8 cellular contexts compared by ENCODE assay signal in the genomic region with DNA sequence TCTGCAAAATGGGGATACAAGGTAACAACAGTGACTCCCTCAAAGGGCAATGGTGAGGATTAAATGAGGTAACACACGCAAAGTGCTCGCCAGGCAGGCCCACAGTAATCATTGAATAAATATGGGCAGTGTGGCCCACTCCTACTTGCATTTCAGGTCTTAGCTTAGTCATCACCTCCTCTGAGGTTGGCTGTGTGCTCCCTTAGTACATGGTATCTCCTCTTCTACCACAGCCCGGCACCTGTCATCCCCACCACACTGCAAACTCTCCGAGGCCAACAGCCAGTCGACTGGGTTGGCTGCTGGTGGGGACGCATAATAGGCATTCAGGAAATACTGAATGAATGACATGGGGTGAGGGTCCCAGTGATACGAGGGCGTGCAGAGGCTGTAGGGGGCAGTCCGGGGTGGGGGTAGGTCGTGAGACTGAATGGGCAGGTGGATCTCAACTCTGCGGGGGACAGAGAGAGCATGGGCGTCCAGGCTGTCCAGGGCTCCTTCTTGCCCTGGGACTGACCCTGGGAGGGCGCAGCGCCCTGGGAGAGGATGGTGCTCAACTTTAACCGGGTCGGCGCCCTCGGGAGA. TPM values are rescaled to one million over a fixed set of nuclear protein-coding genes. Genes with fewer than 3 reads are reported as not detected.
DNase-seq lines count a peak whose midpoint lies in the region; ATAC-seq lines count a peak whose summit lies in the region.
"Had no signal": no experiment of that assay in that cellular context is flagged by ENCODE, and none has a peak within 500 bp of the region (broad histone marks: within the 10 kb centered on the region; RNA-seq: fewer than 3 reads in every experiment).

No MANE protein-coding gene starts in this region.

- DNase-seq in immature natural killer cell (no peak), COR-L47 (lab: John Stamatoyannopoulos, UW) (no peak)

- H3K27ac Mint-ChIP-seq in IgD-negative memory B cell = no peak overlapping the region
- H3K27ac Mint-ChIP-seq in activated naive CD8-positive, alpha-beta T cell = no peak overlapping the region
- no peak overlapping the region for H3K27ac Mint-ChIP-seq in immature natural killer cell
- H3K27ac Mint-ChIP-seq in stimulated activated memory B cell treated with anti-CD40 and anti-IgM and Interleukin-4, amounts not matched to agents 10 μg/mL and 1 μg/mL and 100 μg/mL, for 72 hours = peak overlapping the region; percentile 58
- H3K27ac Mint-ChIP-seq: natural killer cell treated with Interleukin-12 subunit alpha and Interleukin-12 subunit beta and Interleukin-15 and Interleukin-18, amount 100 ng/mL, for 72 hours had no signal

- H3K4me1 Mint-ChIP-seq in IgD-negative memory B cell (peaks cover 15 to 27% (median 21%) of the 10 kb centered on the region in 3 donors), immature natural killer cell (peaks cover 5 to 8% of the 10 kb centered on the region in 2 donors)
- peaks cover 30% of the 10 kb centered on the region for H3K4me1 Mint-ChIP-seq in activated naive CD8-positive, alpha-beta T cell (ENCODE audit: low read depth)
- peaks cover 43% of the 10 kb centered on the region for H3K4me1 Mint-ChIP-seq in stimulated activated memory B cell treated with anti-CD40 and anti-IgM and Interleukin-4, amounts not matched to agents 10 μg/mL and 1 μg/mL and 100 μg/mL, for 72 hours

- H3K27me3 Mint-ChIP-seq in IgD-negative memory B cell (peaks cover 3% of the 10 kb centered on the region), immature natural killer cell (ENCODE audit: low read depth in 3 of 3) (peaks cover 12 to 19% (median 13%) of the 10 kb centered on the region in 3 donors)
- H3K27me3 Mint-ChIP-seq in activated naive CD8-positive, alpha-beta T cell = peaks cover 19% of the 10 kb centered on the region
- H3K27me3 Mint-ChIP-seq in stimulated activated memory B cell treated with anti-CD40 and anti-IgM and Interleukin-4, amounts not matched to agents 10 μg/mL and 1 μg/mL and 100 μg/mL, for 72 hours = peaks cover 24% of the 10 kb centered on the region

- H3K4me3 Mint-ChIP-seq in IgD-negative memory B cell = peak overlapping the region; percentile 49 to 75 (median 71)
- peak overlapping the region; percentile 61 for H3K4me3 Mint-ChIP-seq in activated naive CD8-positive, alpha-beta T cell
- H3K4me3 Mint-ChIP-seq in immature natural killer cell = peak overlapping the region in 3 of 5 donors; percentile 23 to 43 (median 36)
- peak overlapping the region; percentile 73 for H3K4me3 Mint-ChIP-seq in stimulated activated memory B cell treated with anti-CD40 and anti-IgM and Interleukin-4, amounts not matched to agents 10 μg/mL and 1 μg/mL and 100 μg/mL, for 72 hours
- H3K4me3 Mint-ChIP-seq: natural killer cell treated with Interleukin-12 subunit alpha and Interleukin-12 subunit beta and Interleukin-15 and Interleukin-18, amount 100 ng/mL, for 72 hours had no signal

- H3K36me3 Mint-ChIP-seq in IgD-negative memory B cell (peaks cover 5% of the 10 kb centered on the region), immature natural killer cell (peaks cover 0 to 3% (median 0%) of the 10 kb centered on the region in 3 donors)
- no peaks in the 10 kb centered on the region for H3K36me3 Mint-ChIP-seq in activated naive CD8-positive, alpha-beta T cell
- H3K36me3 Mint-ChIP-seq in stimulated activated memory B cell treated with anti-CD40 and anti-IgM and Interleukin-4, amounts not matched to agents 10 μg/mL and 1 μg/mL and 100 μg/mL, for 72 hours = no peaks in the 10 kb centered on the region
- H3K36me3 Mint-ChIP-seq: natural killer cell treated with Interleukin-12 subunit alpha and Interleukin-12 subunit beta and Interleukin-15 and Interleukin-18, amount 100 ng/mL, for 72 hours had no signal

- H3K9me3 Mint-ChIP-seq in IgD-negative memory B cell (peaks cover 0 to 4% (median 3%) of the 10 kb centered on the region in 3 donors), immature natural killer cell (no peaks in the 10 kb centered on the region)
- no peaks in the 10 kb centered on the region for H3K9me3 Mint-ChIP-seq in activated naive CD8-positive, alpha-beta T cell (ENCODE audit: low read depth)
- H3K9me3 Mint-ChIP-seq in stimulated activated memory B cell treated with anti-CD40 and anti-IgM and Interleukin-4, amounts not matched to agents 10 μg/mL and 1 μg/mL and 100 μg/mL, for 72 hours = no peaks in the 10 kb centered on the region
- H3K9me3 Mint-ChIP-seq: natural killer cell treated with Interleukin-12 subunit alpha and Interleukin-12 subunit beta and Interleukin-15 and Interleukin-18, amount 100 ng/mL, for 72 hours had no signal

- peak; percentile 4 for ATAC-seq in stimulated activated memory B cell treated with anti-CD40 and anti-IgM and Interleukin-4, amounts not matched to agents 10 μg/mL and 1 μg/mL and 100 μg/mL, for 72 hours
- ATAC-seq in HG03354 (IDR thresholded peaks at IDR 0.05; ENCODE audit: poor library complexity, severe bottlenecking, unreplicated experiment) (no peak), GM21619 (IDR thresholded peaks at IDR 0.05; ENCODE audit: unreplicated experiment) (no peak)

RNA-seq across cellular contexts. Expression of a gene that starts 0.4 kb away (rescaled TPM):
- polyA plus RNA-seq in IgD-negative memory B cell = 1.8 TPM
- polyA plus RNA-seq in immature natural killer cell = under 1 TPM in 1 of 3 donors, not detected in 2; 0.52 TPM
